6 cellular contexts compared by ENCODE assay signal in genomic region chr9:125195576-125195975, GRCh38. TPM values are rescaled to one million over a fixed set of nuclear protein-coding genes. Genes with fewer than 3 reads are reported as not detected.
DNase-seq lines count a peak whose midpoint lies in the region; ATAC-seq and TF ChIP-seq lines count a peak whose summit lies in the region.
"Not testable (repeated sequence)": the region's sequence is repeated elsewhere in the genome, so short reads cannot be mapped to it uniquely, and the experiment has no call there.

No MANE protein-coding gene starts in this region.

- not testable (repeated sequence) for H3K9me3 Mint-ChIP-seq in CD8-positive, alpha-beta T cell; activated CD4-positive, alpha-beta T cell treated with anti-CD3 and anti-CD28 coated beads, Interleukin-2, amount 10 ng/mL, durations not matched to agents 7 days and 5 days; activated naive CD4-positive, alpha-beta T cell treated with anti-CD3 and anti-CD28 coated beads for 36 hours; central memory CD8-positive, alpha-beta T cell; naive thymus-derived CD8-positive, alpha-beta T cell

- peaks cover 74% of the 10 kb centered on the region for H3K4me1 ChIP-seq in CD8-positive, alpha-beta T cell (ENCODE audit: insufficient read depth, low read length)
- H3K4me1 ChIP-seq in Karpas-422 (ENCODE audit: low read length): peaks cover 25% of the 10 kb centered on the region

- not testable (repeated sequence) for H3K9me2 ChIP-seq in Karpas-422 (replicated peaks; ENCODE audit: insufficient read depth, low read length)

- H3K9me3 ChIP-seq in CD8-positive, alpha-beta T cell (ENCODE audit: low read length); Karpas-422 (ENCODE audit: low read length): not testable (repeated sequence)

- H3K27ac ChIP-seq in CD8-positive, alpha-beta T cell (ENCODE audit: low read depth, low read length): peak overlapping the region; percentile 10
- not testable (repeated sequence) for H3K27ac ChIP-seq in Karpas-422 (ENCODE audit: low read length)

- H3K4me1 Mint-ChIP-seq in CD8-positive, alpha-beta T cell (ENCODE audit: low read depth): peaks cover 69% of the 10 kb centered on the region
- H3K4me1 Mint-ChIP-seq in activated CD4-positive, alpha-beta T cell treated with anti-CD3 and anti-CD28 coated beads, Interleukin-2, amount 10 ng/mL, durations not matched to agents 7 days and 5 days: peaks cover 65% of the 10 kb centered on the region
- H3K4me1 Mint-ChIP-seq in activated naive CD4-positive, alpha-beta T cell treated with anti-CD3 and anti-CD28 coated beads for 36 hours (ENCODE audit: low read depth): peaks cover 62% of the 10 kb centered on the region
- H3K4me1 Mint-ChIP-seq in central memory CD8-positive, alpha-beta T cell: peaks cover 18% of the 10 kb centered on the region
- peaks cover 22 to 78% (median 71%) of the 10 kb centered on the region in 4 donors for H3K4me1 Mint-ChIP-seq in naive thymus-derived CD8-positive, alpha-beta T cell

- H3K9ac ChIP-seq in Karpas-422 (ENCODE audit: low read length): not testable (repeated sequence)

- H2AFZ ChIP-seq in Karpas-422 (ENCODE audit: low read length): peak overlapping the region; percentile 81; the same call in 1 of the 2 replicates

- H3K27me3 Mint-ChIP-seq in CD8-positive, alpha-beta T cell (ENCODE audit: low read depth); activated CD4-positive, alpha-beta T cell treated with anti-CD3 and anti-CD28 coated beads, Interleukin-2, amount 10 ng/mL, durations not matched to agents 7 days and 5 days; activated naive CD4-positive, alpha-beta T cell treated with anti-CD3 and anti-CD28 coated beads for 36 hours (ENCODE audit: low read depth); central memory CD8-positive, alpha-beta T cell; naive thymus-derived CD8-positive, alpha-beta T cell: not testable (repeated sequence)

- CTCF ChIA-PET in CD8-positive, alpha-beta T cell (lab: Charles Lee): interaction anchor here (0.6 kb wide), 3 partner anchors 67 to 166 kb away, joined by 3 to 4 read pairs (median 3); no protein-coding TSS in a partner anchor
- CTCF ChIA-PET in activated CD4-positive, alpha-beta T cell treated with anti-CD3 and anti-CD28 coated beads, Interleukin-2, amount 10 ng/mL, durations not matched to agents 7 days and 5 days (lab: Charles Lee): interaction anchor here (0.6 kb wide), 1 partner anchor 1516 kb away, joined by 4 read pairs; no protein-coding TSS in a partner anchor
- CTCF ChIA-PET in activated naive CD4-positive, alpha-beta T cell treated with anti-CD3 and anti-CD28 coated beads for 36 hours (lab: Charles Lee): interaction anchor here (1.2 kb wide), 1 partner anchor 11 kb away, joined by 9 read pairs; no protein-coding TSS in a partner anchor

- not testable (repeated sequence) for DNase-seq in CD8-positive, alpha-beta T cell; Karpas-422; activated CD4-positive, alpha-beta T cell treated with anti-CD3 and anti-CD28 coated beads, Interleukin-2, amount 10 ng/mL, durations not matched to agents 7 days and 5 days; activated naive CD4-positive, alpha-beta T cell treated with anti-CD3 and anti-CD28 coated beads for 36 hours; central memory CD8-positive, alpha-beta T cell (ENCODE audit: low spot score in 2 of 2)
- DNase-seq in naive thymus-derived CD8-positive, alpha-beta T cell: peak in 1 of 10 donors; percentile 49

- H3K4me3 ChIP-seq in CD8-positive, alpha-beta T cell (ENCODE audit: low read depth, low read length): peak overlapping the region; percentile 14
- not testable (repeated sequence) for H3K4me3 ChIP-seq in Karpas-422 (ENCODE audit: low read length)

- not testable (repeated sequence) for ATAC-seq in CD8-positive, alpha-beta T cell; central memory CD8-positive, alpha-beta T cell (replicated peaks; ENCODE audit: extremely low read depth, poor library complexity, severe bottlenecking); naive thymus-derived CD8-positive, alpha-beta T cell

- not testable (repeated sequence) for H3K36me3 ChIP-seq in CD8-positive, alpha-beta T cell (ENCODE audit: insufficient read depth, low read length); Karpas-422 (ENCODE audit: insufficient read depth, low read length)

- not testable (repeated sequence) for H4K20me1 ChIP-seq in Karpas-422 (ENCODE audit: insufficient read depth, low read depth, low read length)

- intact Hi-C loops in CD8-positive, alpha-beta T cell (cut with DNase I, micrococcal nuclease): not testable (repeated sequence)
- intact Hi-C loops in activated naive CD4-positive, alpha-beta T cell treated with anti-CD3 and anti-CD28 coated beads for 36 hours (cut with micrococcal nuclease): loop anchor here (2.0 to 10.0 kb wide), 3 partner anchors 333 to 509 kb away; partner anchors contain the start of genes ARPC5L and MAPKAP1

- peak overlapping the region; percentile 77 for H3K4me3 Mint-ChIP-seq in CD8-positive, alpha-beta T cell
- not testable (repeated sequence) for H3K4me3 Mint-ChIP-seq in activated CD4-positive, alpha-beta T cell treated with anti-CD3 and anti-CD28 coated beads, Interleukin-2, amount 10 ng/mL, durations not matched to agents 7 days and 5 days; activated naive CD4-positive, alpha-beta T cell treated with anti-CD3 and anti-CD28 coated beads for 36 hours
- peak overlapping the region; percentile 62 for H3K4me3 Mint-ChIP-seq in central memory CD8-positive, alpha-beta T cell
- H3K4me3 Mint-ChIP-seq in naive thymus-derived CD8-positive, alpha-beta T cell: peak overlapping the region; percentile 74 to 94 (median 88)

- H3K4me2 ChIP-seq in Karpas-422 (ENCODE audit: low read depth, low read length, poor library complexity, severe bottlenecking): not testable (repeated sequence)

- not testable (repeated sequence) for H3K27me3 ChIP-seq in CD8-positive, alpha-beta T cell (ENCODE audit: insufficient read depth, low read length); Karpas-422 (ENCODE audit: low read length)

- POLR2A ChIA-PET in CD8-positive, alpha-beta T cell (lab: Charles Lee): interaction anchor here (0.6 to 1.4 kb wide), 6 partner anchors 10 to 1276 kb away, joined by 3 to 10 read pairs (median 4); partner anchors contain the start of gene HSPA5
- POLR2A ChIA-PET in activated CD4-positive, alpha-beta T cell treated with anti-CD3 and anti-CD28 coated beads, Interleukin-2, amount 10 ng/mL, durations not matched to agents 7 days and 5 days (lab: Charles Lee): interaction anchor here (1.4 kb wide), 1 partner anchor 46 kb away, joined by 3 read pairs; the partner anchor contains the start of gene HSPA5
- POLR2A ChIA-PET in naive thymus-derived CD8-positive, alpha-beta T cell (lab: Charles Lee): interaction anchor here (0.7 to 10.9 kb wide), 9 partner anchors 9 to 254 kb away, joined by 3 to 133 read pairs (median 4); partner anchors contain the start of genes GAPVD1, GOLGA1 and HSPA5

- not testable (repeated sequence) for TF ChIP-seq CTCF in CD8-positive, alpha-beta T cell (IDR thresholded peaks at IDR 0.05)

- peak overlapping the region; percentile 94 for H3K27ac Mint-ChIP-seq in CD8-positive, alpha-beta T cell
- peak overlapping the region; percentile 89 for H3K27ac Mint-ChIP-seq in activated CD4-positive, alpha-beta T cell treated with anti-CD3 and anti-CD28 coated beads, Interleukin-2, amount 10 ng/mL, durations not matched to agents 7 days and 5 days
- peak overlapping the region; percentile 88 for H3K27ac Mint-ChIP-seq in activated naive CD4-positive, alpha-beta T cell treated with anti-CD3 and anti-CD28 coated beads for 36 hours
- peak overlapping the region; percentile 67 for H3K27ac Mint-ChIP-seq in central memory CD8-positive, alpha-beta T cell (ENCODE audit: low read depth)
- H3K27ac Mint-ChIP-seq in naive thymus-derived CD8-positive, alpha-beta T cell: peak overlapping the region; percentile 86 to 99 (median 98)

- H3K79me2 ChIP-seq in Karpas-422 (ENCODE audit: low read length): not testable (repeated sequence)

- H3K36me3 Mint-ChIP-seq in CD8-positive, alpha-beta T cell; activated CD4-positive, alpha-beta T cell treated with anti-CD3 and anti-CD28 coated beads, Interleukin-2, amount 10 ng/mL, durations not matched to agents 7 days and 5 days (ENCODE audit: low read depth); activated naive CD4-positive, alpha-beta T cell treated with anti-CD3 and anti-CD28 coated beads for 36 hours (ENCODE audit: low read depth); central memory CD8-positive, alpha-beta T cell (ENCODE audit: insufficient read depth); naive thymus-derived CD8-positive, alpha-beta T cell: not testable (repeated sequence)

RNA-seq across cellular contexts. Expression of gene RABEPK, which starts 4.8 kb away (rescaled TPM):
- total RNA-seq in CD8-positive, alpha-beta T cell: 1 to 10 TPM; 6.2 to 6.9 TPM
- 22.4 and 22.6 TPM in 2 replicates for total RNA-seq in Karpas-422 (2014; rRNA removed; shearing (Covaris generic); ENCODE audit: low replicate concordance)
- 10 to 100 TPM; 14.6 to 17.2 TPM for total RNA-seq in activated CD4-positive, alpha-beta T cell treated with anti-CD3 and anti-CD28 coated beads, Interleukin-2, amount 10 ng/mL, durations not matched to agents 7 days and 5 days
- 10 to 100 TPM; 18.4 to 19.8 TPM for total RNA-seq in activated naive CD4-positive, alpha-beta T cell treated with anti-CD3 and anti-CD28 coated beads for 36 hours
- 10 to 100 TPM; 13.1 TPM for total RNA-seq in naive thymus-derived CD8-positive, alpha-beta T cell
- polyA plus RNA-seq in naive thymus-derived CD8-positive, alpha-beta T cell: 10 to 100 TPM; 29.4 to 44.2 (median 32.7) TPM

RNA-seq across cellular contexts. Expression of gene PPP6C, which starts 6.0 kb away (rescaled TPM):
- total RNA-seq in CD8-positive, alpha-beta T cell: 10 to 100 TPM; 37.8 to 38.3 TPM
- 17.7 and 40.5 TPM in 2 replicates for total RNA-seq in Karpas-422 (2014; rRNA removed; shearing (Covaris generic); ENCODE audit: low replicate concordance)
- 10 to 100 TPM; 50.3 to 54.3 TPM for total RNA-seq in activated CD4-positive, alpha-beta T cell treated with anti-CD3 and anti-CD28 coated beads, Interleukin-2, amount 10 ng/mL, durations not matched to agents 7 days and 5 days
- 10 to 100 TPM; 43.6 to 46.3 TPM for total RNA-seq in activated naive CD4-positive, alpha-beta T cell treated with anti-CD3 and anti-CD28 coated beads for 36 hours
- total RNA-seq in naive thymus-derived CD8-positive, alpha-beta T cell: 10 to 100 TPM; 51.9 to 59.0 TPM
- 10 to 100 TPM; 47.2 to 55.9 (median 51.6) TPM for polyA plus RNA-seq in naive thymus-derived CD8-positive, alpha-beta T cell

RNA-seq across cellular contexts. Expression of gene HSPA5, which starts 45.6 kb away (rescaled TPM):
- total RNA-seq in CD8-positive, alpha-beta T cell: 100 to 1,000 TPM; 354 to 372 TPM
- 37.2 and 40.9 TPM in 2 replicates for total RNA-seq in Karpas-422 (2014; rRNA removed; shearing (Covaris generic); ENCODE audit: low replicate concordance)
- total RNA-seq in activated CD4-positive, alpha-beta T cell treated with anti-CD3 and anti-CD28 coated beads, Interleukin-2, amount 10 ng/mL, durations not matched to agents 7 days and 5 days: 100 to 1,000 TPM; 124 to 127 TPM
- 100 to 1,000 TPM; 136 to 138 TPM for total RNA-seq in activated naive CD4-positive, alpha-beta T cell treated with anti-CD3 and anti-CD28 coated beads for 36 hours
- 10 to 100 TPM; 94.6 to 96.6 TPM for total RNA-seq in naive thymus-derived CD8-positive, alpha-beta T cell
- 100 to 1,000 TPM; 130 to 162 (median 143) TPM for polyA plus RNA-seq in naive thymus-derived CD8-positive, alpha-beta T cell

RNA-seq across cellular contexts. Expression of gene SCAI, which starts 52.2 kb away (rescaled TPM):
- 1 to 10 TPM; 5.7 to 6.3 TPM for total RNA-seq in CD8-positive, alpha-beta T cell
- 10.2 and 35.3 TPM in 2 replicates for total RNA-seq in Karpas-422 (2014; rRNA removed; shearing (Covaris generic); ENCODE audit: low replicate concordance)
- total RNA-seq in activated CD4-positive, alpha-beta T cell treated with anti-CD3 and anti-CD28 coated beads, Interleukin-2, amount 10 ng/mL, durations not matched to agents 7 days and 5 days: 10 to 100 TPM; 11.2 to 12.5 TPM
- 10 to 100 TPM in 1 of 2 experiments, 1 to 10 TPM in 1; 9.6 to 11.8 TPM for total RNA-seq in activated naive CD4-positive, alpha-beta T cell treated with anti-CD3 and anti-CD28 coated beads for 36 hours
- 10 to 100 TPM; 15.3 to 15.7 TPM for total RNA-seq in naive thymus-derived CD8-positive, alpha-beta T cell
- 1 to 10 TPM; 1.1 to 3.9 (median 3.7) TPM for polyA plus RNA-seq in naive thymus-derived CD8-positive, alpha-beta T cell
